1 cellular context compared by ENCODE assay signal in the genomic region with DNA sequence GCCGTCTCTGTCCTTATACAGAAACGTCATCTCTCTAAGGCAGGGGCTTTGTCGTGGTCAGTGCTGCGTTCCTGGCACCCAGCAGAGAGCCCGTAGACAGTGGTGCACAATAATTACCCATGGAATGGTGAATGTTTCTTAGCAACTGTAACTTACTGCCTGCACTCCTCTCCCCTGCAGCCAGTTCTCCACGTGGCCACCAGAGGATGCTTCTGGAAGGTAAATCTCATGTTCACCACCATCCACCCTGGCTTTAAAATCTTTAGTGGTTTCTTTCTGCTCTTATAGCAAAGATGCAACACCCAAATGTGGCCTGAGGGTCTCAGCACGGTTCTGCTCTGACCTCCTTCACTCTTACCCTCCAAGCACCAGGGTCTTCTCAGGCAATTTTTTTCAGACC.
TF ChIP-seq lines count a peak whose summit lies in the region.

No MANE protein-coding gene starts in this region.

TF ChIP-seq in GM23338, 12 proteins besides CTCF, POLR2A, EP300 and RAD21 (continued from another document):
- no peak for TF ChIP-seq ZNF331 (CRISPR knock-in tag; IDR thresholded peaks at IDR 0.05; ENCODE audit: low read depth)
- TF ChIP-seq JUNB (IDR thresholded peaks at IDR 0.05; ENCODE audit: unreplicated experiment): no peak
- TF ChIP-seq ETS1 (IDR thresholded peaks at IDR 0.05): no peak
- TF ChIP-seq EZH2 (IDR thresholded peaks at IDR 0.05; ENCODE audit: low read depth, unreplicated experiment): no peak
- TF ChIP-seq, protein P1, sequence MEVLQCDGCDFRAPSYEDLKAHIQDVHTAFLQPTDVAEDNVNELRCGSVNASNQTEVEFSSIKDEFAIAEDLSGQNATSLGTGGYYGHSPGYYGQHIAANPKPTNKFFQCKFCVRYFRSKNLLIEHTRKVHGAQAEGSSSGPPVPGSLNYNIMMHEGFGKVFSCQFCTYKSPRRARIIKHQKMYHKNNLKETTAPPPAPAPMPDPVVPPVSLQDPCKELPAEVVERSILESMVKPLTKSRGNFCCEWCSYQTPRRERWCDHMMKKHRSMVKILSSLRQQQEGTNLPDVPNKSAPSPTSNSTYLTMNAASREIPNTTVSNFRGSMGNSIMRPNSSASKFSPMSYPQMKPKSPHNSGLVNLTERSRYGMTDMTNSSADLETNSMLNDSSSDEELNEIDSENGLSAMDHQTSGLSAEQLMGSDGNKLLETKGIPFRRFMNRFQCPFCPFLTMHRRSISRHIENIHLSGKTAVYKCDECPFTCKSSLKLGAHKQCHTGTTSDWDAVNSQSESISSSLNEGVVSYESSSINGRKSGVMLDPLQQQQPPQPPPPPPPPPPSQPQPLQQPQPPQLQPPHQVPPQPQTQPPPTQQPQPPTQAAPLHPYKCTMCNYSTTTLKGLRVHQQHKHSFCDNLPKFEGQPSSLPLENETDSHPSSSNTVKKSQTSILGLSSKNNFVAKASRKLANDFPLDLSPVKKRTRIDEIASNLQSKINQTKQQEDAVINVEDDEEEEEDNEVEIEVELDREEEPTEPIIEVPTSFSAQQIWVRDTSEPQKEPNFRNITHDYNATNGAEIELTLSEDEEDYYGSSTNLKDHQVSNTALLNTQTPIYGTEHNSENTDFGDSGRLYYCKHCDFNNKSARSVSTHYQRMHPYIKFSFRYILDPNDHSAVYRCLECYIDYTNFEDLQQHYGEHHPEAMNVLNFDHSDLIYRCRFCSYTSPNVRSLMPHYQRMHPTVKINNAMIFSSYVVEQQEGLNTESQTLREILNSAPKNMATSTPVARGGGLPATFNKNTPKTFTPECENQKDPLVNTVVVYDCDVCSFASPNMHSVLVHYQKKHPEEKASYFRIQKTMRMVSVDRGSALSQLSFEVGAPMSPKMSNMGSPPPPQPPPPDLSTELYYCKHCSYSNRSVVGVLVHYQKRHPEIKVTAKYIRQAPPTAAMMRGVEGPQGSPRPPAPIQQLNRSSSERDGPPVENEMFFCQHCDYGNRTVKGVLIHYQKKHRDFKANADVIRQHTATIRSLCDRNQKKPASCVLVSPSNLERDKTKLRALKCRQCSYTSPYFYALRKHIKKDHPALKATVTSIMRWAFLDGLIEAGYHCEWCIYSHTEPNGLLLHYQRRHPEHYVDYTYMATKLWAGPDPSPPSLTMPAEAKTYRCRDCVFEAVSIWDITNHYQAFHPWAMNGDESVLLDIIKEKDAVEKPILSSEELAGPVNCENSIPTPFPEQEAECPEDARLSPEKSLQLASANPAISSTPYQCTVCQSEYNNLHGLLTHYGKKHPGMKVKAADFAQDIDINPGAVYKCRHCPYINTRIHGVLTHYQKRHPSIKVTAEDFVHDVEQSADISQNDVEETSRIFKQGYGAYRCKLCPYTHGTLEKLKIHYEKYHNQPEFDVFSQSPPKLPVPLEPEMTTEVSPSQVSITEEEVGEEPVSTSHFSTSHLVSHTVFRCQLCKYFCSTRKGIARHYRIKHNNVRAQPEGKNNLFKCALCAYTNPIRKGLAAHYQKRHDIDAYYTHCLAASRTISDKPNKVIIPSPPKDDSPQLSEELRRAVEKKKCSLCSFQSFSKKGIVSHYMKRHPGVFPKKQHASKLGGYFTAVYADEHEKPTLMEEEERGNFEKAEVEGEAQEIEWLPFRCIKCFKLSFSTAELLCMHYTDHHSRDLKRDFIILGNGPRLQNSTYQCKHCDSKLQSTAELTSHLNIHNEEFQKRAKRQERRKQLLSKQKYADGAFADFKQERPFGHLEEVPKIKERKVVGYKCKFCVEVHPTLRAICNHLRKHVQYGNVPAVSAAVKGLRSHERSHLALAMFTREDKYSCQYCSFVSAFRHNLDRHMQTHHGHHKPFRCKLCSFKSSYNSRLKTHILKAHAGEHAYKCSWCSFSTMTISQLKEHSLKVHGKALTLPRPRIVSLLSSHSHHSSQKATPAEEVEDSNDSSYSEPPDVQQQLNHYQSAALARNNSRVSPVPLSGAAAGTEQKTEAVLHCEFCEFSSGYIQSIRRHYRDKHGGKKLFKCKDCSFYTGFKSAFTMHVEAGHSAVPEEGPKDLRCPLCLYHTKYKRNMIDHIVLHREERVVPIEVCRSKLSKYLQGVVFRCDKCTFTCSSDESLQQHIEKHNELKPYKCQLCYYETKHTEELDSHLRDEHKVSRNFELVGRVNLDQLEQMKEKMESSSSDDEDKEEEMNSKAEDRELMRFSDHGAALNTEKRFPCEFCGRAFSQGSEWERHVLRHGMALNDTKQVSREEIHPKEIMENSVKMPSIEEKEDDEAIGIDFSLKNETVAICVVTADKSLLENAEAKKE (CRISPR knock-in tag; IDR thresholded peaks at IDR 0.05): no peak
- TF ChIP-seq CREB1 (CRISPR knock-in tag; IDR thresholded peaks at IDR 0.05; ENCODE audit: low read depth): no peak
- TF ChIP-seq STAT1 (IDR thresholded peaks at IDR 0.05; ENCODE audit: unreplicated experiment): no peak
